In the genomic region with DNA sequence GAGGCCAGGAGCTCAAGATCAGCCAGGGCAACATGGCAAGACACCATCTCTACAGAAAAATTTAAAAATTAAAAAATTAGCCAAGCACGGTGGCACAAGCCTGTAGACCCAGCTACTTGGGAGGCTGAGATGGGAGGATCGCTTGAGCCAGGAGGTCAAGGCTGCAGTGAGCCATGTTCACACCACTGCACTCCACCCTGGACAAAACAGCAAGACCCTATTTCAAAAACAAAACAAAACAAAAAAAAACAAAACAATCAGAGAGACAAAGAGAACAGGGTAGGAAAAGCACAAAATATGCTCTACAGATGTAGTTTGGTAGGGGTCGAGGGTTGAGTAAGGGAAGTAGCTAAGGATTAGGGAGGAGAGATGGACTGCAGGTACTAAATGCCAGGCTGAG, we compare ENCODE assay signal across 26 cellular contexts. TPM values are rescaled to one million over a fixed set of nuclear protein-coding genes. Genes with fewer than 3 reads are reported as not detected.
DNase-seq lines count a peak whose midpoint lies in the region; ATAC-seq and TF ChIP-seq lines count a peak whose summit lies in the region.
"Had no signal": no experiment of that assay in that cellular context is flagged by ENCODE, and none has a peak within 500 bp of the region (broad histone marks: within the 10 kb centered on the region; RNA-seq: fewer than 3 reads in every experiment).

No MANE protein-coding gene starts in this region.

- no peak overlapping the region for H3K4me3 ChIP-seq in naive thymus-derived CD4-positive, alpha-beta T cell (ENCODE audit: low read length)
- H3K4me3 ChIP-seq: ascending aorta, GM12878, lung, ovary, smooth muscle cell, upper lobe of right lung had no signal

- POLR2A ChIA-PET in WTC11 (lab: Charles Lee): no interaction called here
- POLR2A ChIA-PET in naive thymus-derived CD4-positive, alpha-beta T cell (lab: Charles Lee): interaction anchor here (0.6 to 0.8 kb wide), 4 partner anchors 26 to 139 kb away, joined by 3 to 5 read pairs (median 3); a partner anchor contains a TSS

- ATAC-seq in natural killer cell (no peak), WTC11 (no peak), left colon (no peak), sciatic nerve (no peak)
- ATAC-seq in natural killer cell treated with Interleukin-12 subunit alpha and Interleukin-12 subunit beta and Interleukin-15 and Interleukin-18, amount 100 ng/mL, for 72 hours: no peak
- no peak for ATAC-seq in naive thymus-derived CD4-positive, alpha-beta T cell
- ATAC-seq: GM12878, upper lobe of right lung had no signal

- H3K36me3 ChIP-seq in naive thymus-derived CD4-positive, alpha-beta T cell (ENCODE audit: control insufficient read depth in 2 of 3, insufficient read depth in 3 of 3, low read length in 3 of 3): no peaks in the 10 kb centered on the region
- H3K36me3 ChIP-seq: ascending aorta, ovary, upper lobe of right lung had no signal

- H3K4me1 Mint-ChIP-seq in natural killer cell (peaks cover 0 to 25% of the 10 kb centered on the region in 2 donors), WTC11 (no peaks in the 10 kb centered on the region; the same call in 1 of the 2 replicates)
- H3K4me1 Mint-ChIP-seq in natural killer cell treated with Interleukin-12 subunit alpha and Interleukin-12 subunit beta and Interleukin-15 and Interleukin-18, amount 100 ng/mL, for 72 hours (ENCODE audit: low read depth in 2 of 2): peaks cover 8 to 12% of the 10 kb centered on the region in 2 donors
- H3K4me1 Mint-ChIP-seq in naive thymus-derived CD4-positive, alpha-beta T cell: peaks cover 0 to 22% (median 9%) of the 10 kb centered on the region in 7 donors

- no peak overlapping the region for H3K27ac ChIP-seq in naive thymus-derived CD4-positive, alpha-beta T cell (ENCODE audit: low read depth, low read length)
- H3K27ac ChIP-seq: ascending aorta, C4-2B, KMS-11, ovary, upper lobe of right lung had no signal

- CTCF ChIA-PET in WTC11 (lab: Charles Lee): interaction anchor here (1.1 kb wide), 1 partner anchor 10 kb away, joined by 3 read pairs; no protein-coding TSS in a partner anchor
- CTCF ChIA-PET in naive thymus-derived CD4-positive, alpha-beta T cell (lab: Charles Lee): no interaction called here

- DNase-seq in natural killer cell (no peak), WTC11 (ENCODE audit: low spot score) (no peak), NCI-H774 (lab: John Stamatoyannopoulos, UW) (no peak), left colon (no peak), sciatic nerve (ENCODE audit: low spot score) (no peak)
- no peak for DNase-seq in natural killer cell treated with Interleukin-12 subunit alpha and Interleukin-12 subunit beta and Interleukin-15 and Interleukin-18, amount 100 ng/mL, for 72 hours (ENCODE audit: low spot score)
- no peak for DNase-seq in naive thymus-derived CD4-positive, alpha-beta T cell
- DNase-seq: activated CD4-positive, CD25-positive, alpha-beta regulatory T cell treated with anti-CD3 and anti-CD28 coated beads, Interleukin-2, amount 50 U/mL, for 72 hours; activated naive CD8-positive, alpha-beta T cell treated with anti-CD3 and anti-CD28 coated beads, Interleukin-2, amount 10 ng/mL, durations not matched to agents 7 days and 5 days; cortex of kidney; MM.1S; NCI-H2081 treated with DMSO at 0.1 percent for 48 hours; NCI-H226; ovary; retina; stimulated activated CD4-positive, alpha-beta T cell treated with anti-CD3 and anti-CD28 coated beads, Interleukin-2, amount 100 ng/mL, for 24 hours; upper lobe of right lung had no signal

- no peaks in the 10 kb centered on the region for H3K36me3 Mint-ChIP-seq in natural killer cell
- no peaks in the 10 kb centered on the region for H3K36me3 Mint-ChIP-seq in natural killer cell treated with Interleukin-12 subunit alpha and Interleukin-12 subunit beta and Interleukin-15 and Interleukin-18, amount 100 ng/mL, for 72 hours
- no peaks in the 10 kb centered on the region for H3K36me3 Mint-ChIP-seq in WTC11
- peaks cover 0 to 10% (median 0%) of the 10 kb centered on the region in 5 donors for H3K36me3 Mint-ChIP-seq in naive thymus-derived CD4-positive, alpha-beta T cell

- H3K4me3 Mint-ChIP-seq in natural killer cell (peak overlapping the region; percentile 1), WTC11 (no peak overlapping the region)
- H3K4me3 Mint-ChIP-seq in natural killer cell treated with Interleukin-12 subunit alpha and Interleukin-12 subunit beta and Interleukin-15 and Interleukin-18, amount 100 ng/mL, for 72 hours: no peak overlapping the region
- H3K4me3 Mint-ChIP-seq in naive thymus-derived CD4-positive, alpha-beta T cell: peak overlapping the region in 2 of 10 donors; percentile 0 to 2
- H3K4me3 Mint-ChIP-seq: activated naive CD8-positive, alpha-beta T cell treated with anti-CD3 and anti-CD28 coated beads, Interleukin-2, amount 10 ng/mL, durations not matched to agents 7 days and 5 days; T-helper 1 cell treated with Interleukin-12 subunit alpha and Interleukin-12 subunit beta and Interleukin-4 antibody, amounts not matched to agents 30 μg/mL and 1 μg/mL, for 36 hours had no signal

- H3K27ac Mint-ChIP-seq in natural killer cell (peak overlapping the region in 1 of 2 donors; percentile 53), WTC11 (no peak overlapping the region)
- peak overlapping the region in 1 of 2 donors; percentile 14 for H3K27ac Mint-ChIP-seq in natural killer cell treated with Interleukin-12 subunit alpha and Interleukin-12 subunit beta and Interleukin-15 and Interleukin-18, amount 100 ng/mL, for 72 hours
- H3K27ac Mint-ChIP-seq in naive thymus-derived CD4-positive, alpha-beta T cell: peak overlapping the region; percentile 25 to 79 (median 56)
- H3K27ac Mint-ChIP-seq: activated naive CD8-positive, alpha-beta T cell treated with anti-CD3 and anti-CD28 coated beads, Interleukin-2, amount 10 ng/mL, durations not matched to agents 7 days and 5 days; activated T-helper 1 cell treated with anti-CD3 and anti-CD28 coated beads, Interleukin-12 subunit alpha, Interleukin-12 subunit beta, Interleukin-2, Interleukin-4 antibody, amounts not matched to agents 30 ng/mL and 10 ng/mL and 1 ng/mL, durations not matched to agents 14 hours and 24 hours and 36 hours; T-helper 1 cell treated with Interleukin-12 subunit alpha and Interleukin-12 subunit beta and Interleukin-4 antibody, amounts not matched to agents 30 μg/mL and 1 μg/mL, for 36 hours had no signal

- H3K4me1 ChIP-seq in naive thymus-derived CD4-positive, alpha-beta T cell (ENCODE audit: control insufficient read depth in 2 of 2, insufficient read depth in 2 of 2, low read length in 2 of 2): no peaks in the 10 kb centered on the region
- H3K4me1 ChIP-seq: ascending aorta, upper lobe of right lung had no signal

- H3K9me3 ChIP-seq in naive thymus-derived CD4-positive, alpha-beta T cell (ENCODE audit: control insufficient read depth in 2 of 3, low read length in 3 of 3): no peaks in the 10 kb centered on the region
- H3K9me3 ChIP-seq: ascending aorta, ovary, upper lobe of right lung had no signal

- H3K27me3 ChIP-seq in naive thymus-derived CD4-positive, alpha-beta T cell (ENCODE audit: control insufficient read depth in 2 of 2, insufficient read depth in 2 of 2, low read length in 2 of 2): no peaks in the 10 kb centered on the region
- H3K27me3 ChIP-seq: ascending aorta, ovary, upper lobe of right lung had no signal

- H3K27me3 Mint-ChIP-seq in natural killer cell (ENCODE audit: low read depth in 2 of 2) (no peaks in the 10 kb centered on the region), WTC11 (ENCODE audit: low read depth) (no peaks in the 10 kb centered on the region)
- H3K27me3 Mint-ChIP-seq in natural killer cell treated with Interleukin-12 subunit alpha and Interleukin-12 subunit beta and Interleukin-15 and Interleukin-18, amount 100 ng/mL, for 72 hours: no peaks in the 10 kb centered on the region
- no peaks in the 10 kb centered on the region for H3K27me3 Mint-ChIP-seq in naive thymus-derived CD4-positive, alpha-beta T cell
- H3K27me3 Mint-ChIP-seq: activated naive CD8-positive, alpha-beta T cell treated with anti-CD3 and anti-CD28 coated beads, Interleukin-2, amount 10 ng/mL, durations not matched to agents 7 days and 5 days had no signal

- intact Hi-C loops in natural killer cell (cut with micrococcal nuclease) (no loop called here), left colon (cut with DNase I, micrococcal nuclease) (no loop called here), sciatic nerve (cut with DNase I) (no loop called here)
- intact Hi-C loops in naive thymus-derived CD4-positive, alpha-beta T cell (cut with micrococcal nuclease): no loop called here

- no peak for TF ChIP-seq CTCF in natural killer cell (IDR thresholded peaks at IDR 0.05)
- TF ChIP-seq CTCF in WTC11 (IDR thresholded peaks at IDR 0.05): no peak

- H3K9me3 Mint-ChIP-seq in natural killer cell (no peaks in the 10 kb centered on the region), WTC11 (no peaks in the 10 kb centered on the region)
- H3K9me3 Mint-ChIP-seq in natural killer cell treated with Interleukin-12 subunit alpha and Interleukin-12 subunit beta and Interleukin-15 and Interleukin-18, amount 100 ng/mL, for 72 hours: no peaks in the 10 kb centered on the region
- H3K9me3 Mint-ChIP-seq in naive thymus-derived CD4-positive, alpha-beta T cell: peaks cover 0 to 8% (median 0%) of the 10 kb centered on the region in 11 donors
- H3K9me3 Mint-ChIP-seq: activated naive CD8-positive, alpha-beta T cell treated with anti-CD3 and anti-CD28 coated beads, Interleukin-2, amount 10 ng/mL, durations not matched to agents 7 days and 5 days; activated T-helper 1 cell treated with anti-CD3 and anti-CD28 coated beads, Interleukin-12 subunit alpha, Interleukin-12 subunit beta, Interleukin-2, Interleukin-4 antibody, amounts not matched to agents 30 ng/mL and 10 ng/mL and 1 ng/mL, durations not matched to agents 14 hours and 24 hours and 36 hours; T-helper 1 cell treated with Interleukin-12 subunit alpha and Interleukin-12 subunit beta and Interleukin-4 antibody, amounts not matched to agents 30 μg/mL and 1 μg/mL, for 36 hours had no signal

RNA-seq across cellular contexts. Expression of a gene that starts 3.4 kb away (rescaled TPM):
- total RNA-seq in natural killer cell: 1 to 10 TPM; 3.6 to 7.3 (median 5.4) TPM
- total RNA-seq in natural killer cell treated with Interleukin-12 subunit alpha and Interleukin-12 subunit beta and Interleukin-15 and Interleukin-18, amount 100 ng/mL, for 72 hours: 10 to 100 TPM; 10.1 to 12.7 TPM
- 10.0 to 13.6 TPM (median 11.4 TPM) in 3 replicates for total RNA-seq in WTC11 (2021)
- 10 to 100 TPM in 1 of 5 experiments, 1 to 10 TPM in 4; 3.3 to 20.8 (median 5.1) TPM for total RNA-seq in naive thymus-derived CD4-positive, alpha-beta T cell
- 1 to 10 TPM; 4.5 to 7.6 TPM for polyA plus RNA-seq in naive thymus-derived CD4-positive, alpha-beta T cell
- total RNA-seq in left colon: 1 to 10 TPM; 1.7 to 2.2 TPM
- total RNA-seq in sciatic nerve: 9.9 TPM
- total RNA-seq: ascending aorta had no signal

RNA-seq across cellular contexts. Expression of a gene that starts 23.6 kb away (rescaled TPM):
- total RNA-seq in natural killer cell (1 to 10 TPM; 3.2 to 8.0 (median 7.1) TPM), WTC11 (2021) (not detected in 3 replicates), left colon (not detected), sciatic nerve (1.2 TPM)
- under 1 TPM in 1 of 2 donors, not detected in 1; 0.81 TPM for total RNA-seq in natural killer cell treated with Interleukin-12 subunit alpha and Interleukin-12 subunit beta and Interleukin-15 and Interleukin-18, amount 100 ng/mL, for 72 hours
- 1 to 10 TPM in 3 of 5 experiments, not detected in 2; 1.0 to 1.3 (median 1.3) TPM for total RNA-seq in naive thymus-derived CD4-positive, alpha-beta T cell
- polyA plus RNA-seq in naive thymus-derived CD4-positive, alpha-beta T cell: under 1 TPM; 0.14 to 0.34 TPM
- total RNA-seq: activated T-helper 1 cell treated with anti-CD3 and anti-CD28 coated beads, Interleukin-12 subunit alpha, Interleukin-12 subunit beta, Interleukin-2, Interleukin-4 antibody, amounts not matched to agents 30 ng/mL and 10 ng/mL and 1 ng/mL, durations not matched to agents 14 hours and 24 hours and 36 hours; ascending aorta; cardiac septum; GM12878 had no signal
- polyA plus RNA-seq: smooth muscle cell had no signal

RNA-seq across cellular contexts. Expression of a gene that starts 27.1 kb away (rescaled TPM):
- 100 to 1,000 TPM; 105 to 123 (median 110) TPM for total RNA-seq in natural killer cell
- 100 to 1,000 TPM in 1 of 2 donors, 10 to 100 TPM in 1; 99.7 to 129 TPM for total RNA-seq in natural killer cell treated with Interleukin-12 subunit alpha and Interleukin-12 subunit beta and Interleukin-15 and Interleukin-18, amount 100 ng/mL, for 72 hours
- 22.4 to 28.5 TPM (median 23.5 TPM) in 3 replicates for total RNA-seq in WTC11 (2021)
- total RNA-seq in naive thymus-derived CD4-positive, alpha-beta T cell: 10 to 100 TPM; 47.5 to 87.6 (median 62.9) TPM
- polyA plus RNA-seq in naive thymus-derived CD4-positive, alpha-beta T cell: 10 to 100 TPM; 11.5 to 12.8 TPM
- total RNA-seq in left colon: 10 to 100 TPM; 57.7 to 64.6 TPM
- total RNA-seq in sciatic nerve: 63.8 TPM
